8 cellular contexts compared by ENCODE assay signal in genomic region chr4:139416073-139416673, GRCh38. TPM values are rescaled to one million over a fixed set of nuclear protein-coding genes. Genes with fewer than 3 reads are reported as not detected.
A peak's percentile ranks its signal among the peaks of the same experiment; 100 is the strongest.
DNase-seq lines count a peak whose midpoint lies in the region; ATAC-seq, FAIRE-seq and TF ChIP-seq lines count a peak whose summit lies in the region.

No MANE protein-coding gene starts in this region.

- ATAC-seq in GM21619 (IDR thresholded peaks at IDR 0.05; ENCODE audit: unreplicated experiment) (peak; percentile 55), GM21786 (IDR thresholded peaks at IDR 0.05; ENCODE audit: unreplicated experiment) (no peak), GM21825 (IDR thresholded peaks at IDR 0.05; ENCODE audit: unreplicated experiment) (no peak)

- no peak overlapping the region for H3K9ac ChIP-seq in endothelial cell of umbilical vein (replicated peaks; ENCODE audit: extremely low read depth, insufficient read depth, low read length)

- no peaks in the 10 kb centered on the region for H4K20me1 ChIP-seq in endothelial cell of umbilical vein (replicated peaks; ENCODE audit: control insufficient read depth, extremely low read depth, insufficient read depth, low read length)

- peaks cover 56% of the 10 kb centered on the region for H3K9me3 Mint-ChIP-seq in nephron progenitor cell

- peak; percentile 35 to 42 for TF ChIP-seq CTCF in endothelial cell of umbilical vein (IDR thresholded peaks at IDR 0.05; ENCODE audit: extremely low read depth in 1 of 2, insufficient read depth in 1 of 2, low read depth in 1 of 2, low read length in 2 of 2)
- peak; percentile 71 for TF ChIP-seq CTCF in nephron progenitor cell (IDR thresholded peaks at IDR 0.05)

- DNase-seq in Caki2 (ENCODE audit: low read depth) (peak; percentile 9), RCC 7860 (ENCODE audit: low spot score) (peak; percentile 25), endothelial cell of umbilical vein (ENCODE audit: low read depth, low spot score) (peak; percentile 58), nephron progenitor cell (peak; percentile 5)
- no peak for DNase-seq in activated CD4-positive, CD25-positive, alpha-beta regulatory T cell treated with anti-CD3 and anti-CD28 coated beads, Interleukin-2, amount 50 U/mL, for 72 hours

- peaks cover 83% of the 10 kb centered on the region for H3K36me3 Mint-ChIP-seq in nephron progenitor cell (ENCODE audit: low read depth)

- peaks cover 40% of the 10 kb centered on the region for H3K4me1 ChIP-seq in endothelial cell of umbilical vein (ENCODE audit: control insufficient read depth, extremely low read depth, insufficient read depth, low read length)

- no TSS peak for BruUV-seq in endothelial cell of umbilical vein (replicated peaks; lab: Mats Ljungman, UMichigan)

- CTCF ChIA-PET in endothelial cell of umbilical vein (lab: Charles Lee), result interaction anchor here (0.6 to 2.6 kb wide), 15 partner anchors 11 to 114 kb away, joined by 3 to 18 read pairs (median 3); no protein-coding TSS in a partner anchor

- H3K4me1 Mint-ChIP-seq in nephron progenitor cell, result no peaks in the 10 kb centered on the region

- in situ Hi-C loops in Caki2 (cut with HindIII; ENCODE audit: low pct_unique_long_range_greater_than_20kb, low sequenced_read_pairs), result no loop called here

- TF ChIP-seq POLR2A in endothelial cell of umbilical vein (IDR thresholded peaks at IDR 0.05; ENCODE audit: low read depth, low read length), result no peak

- H3K27ac Mint-ChIP-seq in nephron progenitor cell, result no peak overlapping the region

- no peaks in the 10 kb centered on the region for H3K9me1 ChIP-seq in endothelial cell of umbilical vein (replicated peaks; ENCODE audit: control insufficient read depth, extremely low read depth, insufficient read depth, low read length)

- no peak overlapping the region for H3K4me3 Mint-ChIP-seq in nephron progenitor cell

- H3K9me3 ChIP-seq in endothelial cell of umbilical vein (replicated peaks; ENCODE audit: control insufficient read depth, insufficient read depth, low read length), result no peaks in the 10 kb centered on the region

- FAIRE-seq in RCC 7860 (lab: Jason Lieb, UNC), result peak; percentile 67
- FAIRE-seq in endothelial cell of umbilical vein (lab: Jason Lieb, UNC), result no peak

- H2AFZ ChIP-seq in endothelial cell of umbilical vein (ENCODE audit: low read depth, low read length), result no peak overlapping the region

- intact Hi-C loops in endothelial cell of umbilical vein (cut with micrococcal nuclease), result loop anchor here (1.0 to 5.0 kb wide), 5 partner anchors 81 to 384 kb away; no protein-coding TSS in a partner anchor

- no peaks in the 10 kb centered on the region for H3K27me3 ChIP-seq in endothelial cell of umbilical vein (ENCODE audit: control insufficient read depth in 2 of 2, insufficient read depth in 2 of 2, low read length in 2 of 2)

- no peak overlapping the region for H3K27ac ChIP-seq in endothelial cell of umbilical vein (ENCODE audit: insufficient read depth, low read depth, low read length)

- POLR2A ChIA-PET in endothelial cell of umbilical vein (lab: Charles Lee), result interaction anchor here (1.4 kb wide), 1 partner anchor 37 kb away, joined by 5 read pairs; the partner anchor contains the start of gene RAB33B

- dilution Hi-C loops in endothelial cell of umbilical vein (cut with MboI; ENCODE audit: extremely low pct_ligation_motif_present, low sequenced_read_pairs), result no loop called here

- H3K79me2 ChIP-seq in endothelial cell of umbilical vein (ENCODE audit: control insufficient read depth, insufficient read depth, low read length), result no peaks in the 10 kb centered on the region

- H3K4me3 ChIP-seq in endothelial cell of umbilical vein (replicated peaks in 1 of 3; ENCODE audit: insufficient read depth in 1 of 3, low read depth in 1 of 3, low read length in 3 of 3), result no peak overlapping the region

- H3K4me2 ChIP-seq in endothelial cell of umbilical vein (ENCODE audit: insufficient read depth, low read length), result no peak overlapping the region

- H3K27me3 Mint-ChIP-seq in nephron progenitor cell (ENCODE audit: low read depth, poor library complexity), result no peaks in the 10 kb centered on the region

- H3K36me3 ChIP-seq in endothelial cell of umbilical vein (ENCODE audit: control insufficient read depth in 2 of 2, extremely low read depth in 1 of 2, insufficient read depth in 2 of 2, low read length in 2 of 2), result no peaks in the 10 kb centered on the region

TF ChIP-seq in endothelial cell of umbilical vein, 7 proteins besides CTCF, POLR2A, EP300 and RAD21:
- TF ChIP-seq MAX (IDR thresholded peaks at IDR 0.05; ENCODE audit: insufficient read depth, insufficient read length), result no peak
- TF ChIP-seq JUN (IDR thresholded peaks at IDR 0.05; ENCODE audit: borderline replicate concordance, insufficient read depth, insufficient read length, low read depth), result no peak
- TF ChIP-seq FOS (IDR thresholded peaks at IDR 0.05; ENCODE audit: borderline replicate concordance, insufficient read depth, low read length), result no peak
- no peak for TF ChIP-seq MYC (IDR thresholded peaks at IDR 0.05; ENCODE audit: low read depth, low read length)
- no peak for TF ChIP-seq POLR2AphosphoS5 (IDR thresholded peaks at IDR 0.05; ENCODE audit: insufficient read depth, low read depth, low read length)
- no peak for TF ChIP-seq EZH2 (IDR thresholded peaks at IDR 0.05; ENCODE audit: borderline replicate concordance, low read depth, low read length, severe bottlenecking)
- TF ChIP-seq GATA2 (IDR thresholded peaks at IDR 0.05; ENCODE audit: insufficient read depth, insufficient read length, low read depth, low read length), result no peak
TF ChIP-seq in endothelial cell of umbilical vein: peak in this region for 0.

RNA-seq across cellular contexts. Expression of gene RAB33B, which starts 37.7 kb away (rescaled TPM):
- 7.9 and 9.5 TPM in 2 replicates for total RNA-seq in Caki2 (2014; rRNA removed; shearing (Covaris generic); ENCODE audit: low replicate concordance)
- 12.3 and 14.7 TPM in 2 replicates for total RNA-seq in endothelial cell of umbilical vein
- 6.7 and 7.8 TPM in 2 replicates for polyA plus RNA-seq in endothelial cell of umbilical vein
- polyA plus RNA-seq in endothelial cell of umbilical vein (2011; cell fraction: cytosol; rRNA removed), result 8.2 and 8.7 TPM in 2 replicates
- 6.9 and 7.7 TPM in 2 replicates for polyA plus RNA-seq in endothelial cell of umbilical vein (2011; cell fraction: nucleus; rRNA removed)
- 8.3 and 10.4 TPM in 2 replicates for polyA plus RNA-seq in endothelial cell of umbilical vein (2012)
- polyA minus RNA-seq in endothelial cell of umbilical vein, result 11.3 and 12.8 TPM in 2 replicates
- polyA minus RNA-seq in endothelial cell of umbilical vein (2011; cell fraction: cytosol; rRNA and poly(A)+ RNA removed), result 6.7 TPM
- 10.3 and 12.6 TPM in 2 replicates for polyA minus RNA-seq in endothelial cell of umbilical vein (2011; cell fraction: nucleus; rRNA and poly(A)+ RNA removed)
